In genomic region chr9:75540185-75540584, GRCh38 we compare ENCODE assay signal across 8 cellular contexts.
"Had no signal": no experiment of that assay in that cellular context is flagged by ENCODE, and none has a peak within 500 bp of the region (broad histone marks: within the 10 kb centered on the region; RNA-seq: fewer than 3 reads in every experiment).

No MANE protein-coding gene starts in this region.

- H3K27ac ChIP-seq: GM23248 had no signal

- ATAC-seq: K562 had no signal

- DNase-seq: GM23248, H9, HCEC 1CT, KG1 had no signal

- H2AFZ ChIP-seq: GM23248 had no signal

- H3K4me3 ChIP-seq: GM23248, K562 had no signal

- H3K9ac ChIP-seq: GM23248 had no signal

- FAIRE-seq: H1, H54, HTR-8/SVneo, K562 had no signal
